9 cellular contexts compared by ENCODE assay signal in genomic region chr20:4813839-4814695, GRCh38. TPM values are rescaled to one million over a fixed set of nuclear protein-coding genes. Genes with fewer than 3 reads are reported as not detected.
A peak's percentile ranks its signal among the peaks of the same experiment; 100 is the strongest.
DNase-seq lines count a peak whose midpoint lies in the region; ATAC-seq and TF ChIP-seq lines count a peak whose summit lies in the region.
"Had no signal": no experiment of that assay in that cellular context is flagged by ENCODE, and none has a peak within 500 bp of the region (broad histone marks: within the 10 kb centered on the region; RNA-seq: fewer than 3 reads in every experiment).

No MANE protein-coding gene starts in this region.

- H3K9ac ChIP-seq in PC-3 (ENCODE audit: low read length): no peak overlapping the region

- no peak overlapping the region for H3K27ac ChIP-seq in PC-3 (ENCODE audit: low read length)
- H3K27ac ChIP-seq in cingulate gyrus (ENCODE audit: low read depth, low read length): peak overlapping the region; percentile 63
- H3K27ac ChIP-seq: SK-N-MC had no signal

- H3K36me3 Mint-ChIP-seq in naive thymus-derived CD8-positive, alpha-beta T cell: peaks cover 0 to 24% (median 3%) of the 10 kb centered on the region in 3 donors

- H3K36me3 ChIP-seq in PC-3 (ENCODE audit: low read depth, low read length): no peaks in the 10 kb centered on the region

- DNase-seq in PC-3: peak; percentile 36
- peak; percentile 50 to 90 (median 82) for DNase-seq in naive thymus-derived CD8-positive, alpha-beta T cell
- no peak for DNase-seq in ecto neural progenitor cell (ENCODE audit: low spot score)
- DNase-seq in NCI-H1930 (lab: John Stamatoyannopoulos, UW): no peak
- no peak for DNase-seq in DMS114 treated with DMSO at 0.1 percent for 48 hours (lab: John Stamatoyannopoulos, UW; ENCODE audit: unreplicated experiment)

- peak overlapping the region; percentile 97 to 100 (median 99) for H3K27ac Mint-ChIP-seq in naive thymus-derived CD8-positive, alpha-beta T cell

- intact Hi-C loops in PC-3 (cut with micrococcal nuclease): no loop called here

- ATAC-seq in GM18861 (IDR thresholded peaks at IDR 0.05; ENCODE audit: unreplicated experiment): peak; percentile 56
- ATAC-seq in HG02852 (IDR thresholded peaks at IDR 0.05; ENCODE audit: unreplicated experiment): peak; percentile 54
- no peak for ATAC-seq in PC-3
- peak; percentile 73 to 75 for ATAC-seq in naive thymus-derived CD8-positive, alpha-beta T cell

- peaks cover 46 to 88% (median 77%) of the 10 kb centered on the region in 4 donors for H3K4me1 Mint-ChIP-seq in naive thymus-derived CD8-positive, alpha-beta T cell

- no peaks in the 10 kb centered on the region for H3K27me3 Mint-ChIP-seq in naive thymus-derived CD8-positive, alpha-beta T cell

- TF ChIP-seq CTCF in PC-3 (conservative IDR thresholded peaks at IDR 0.05; ENCODE audit: low read depth, low read length): no peak

- no peak overlapping the region for H2AFZ ChIP-seq in PC-3 (ENCODE audit: low read length)

- peak overlapping the region; percentile 90 to 98 (median 92) for H3K4me3 Mint-ChIP-seq in naive thymus-derived CD8-positive, alpha-beta T cell

- no peaks in the 10 kb centered on the region for H3K9me2 ChIP-seq in PC-3 (replicated peaks; ENCODE audit: low read length)

- POLR2A ChIA-PET in PC-3 (lab: Charles Lee; ENCODE audit: unreplicated experiment): no interaction called here
- POLR2A ChIA-PET in naive thymus-derived CD8-positive, alpha-beta T cell (lab: Charles Lee): interaction anchor here (0.5 to 2.7 kb wide), 13 partner anchors 11 to 312 kb away, joined by 3 to 13 read pairs (median 5); partner anchors contain the start of genes CDS2 and PCNA

- H3K4me2 ChIP-seq in PC-3 (ENCODE audit: low read length): no peak overlapping the region

- H3K9me3 Mint-ChIP-seq in naive thymus-derived CD8-positive, alpha-beta T cell: no peaks in the 10 kb centered on the region

- BruUV-seq in PC-3 (replicated peaks; lab: Mats Ljungman, UMichigan): no TSS peak

- CTCF ChIA-PET in PC-3 (lab: Charles Lee): no interaction called here

- H3K9me3 ChIP-seq in PC-3 (ENCODE audit: low read length): no peaks in the 10 kb centered on the region

- H3F3A ChIP-seq in PC-3 (ENCODE audit: low read length, unreplicated experiment): peaks cover 8% of the 10 kb centered on the region

- H3K4me1 ChIP-seq in PC-3 (ENCODE audit: insufficient read depth, low read length): peaks cover 22% of the 10 kb centered on the region

- no peak overlapping the region for H3K4me3 ChIP-seq in PC-3 (ENCODE audit: low read length)
- H3K4me3 ChIP-seq: SK-N-MC had no signal

- H3K79me2 ChIP-seq in PC-3 (ENCODE audit: low read length): no peaks in the 10 kb centered on the region

- no peaks in the 10 kb centered on the region for H3K27me3 ChIP-seq in PC-3 (ENCODE audit: low read length)

- H4K20me1 ChIP-seq in PC-3 (ENCODE audit: low read length): no peaks in the 10 kb centered on the region

RNA-seq across cellular contexts. Expression of gene RASSF2, which starts 9.3 kb away (rescaled TPM):
- total RNA-seq in PC-3 (2014; rRNA removed): 11.3 and 12.4 TPM in 2 replicates
- 10 to 100 TPM; 29.5 to 31.7 TPM for total RNA-seq in naive thymus-derived CD8-positive, alpha-beta T cell
- 10 to 100 TPM; 20.0 to 26.4 (median 22.4) TPM for polyA plus RNA-seq in naive thymus-derived CD8-positive, alpha-beta T cell

Comparison
In these comparisons a context has a peak if more than half of its experiments do, and no peak if none do; other contexts are left out.
1. DNase-seq: peak in PC-3 (single experiment) and naive thymus-derived CD8-positive, alpha-beta T cell (10 of 10); none in ecto neural progenitor cell (single experiment), NCI-H1930 (0 of 2) and DMS114 treated with DMSO at 0.1 percent for 48 hours (single experiment).